Comparison of ENCODE assay signal across 29 cellular contexts in genomic region chr17:72833113-72833512, GRCh38.
"Had no signal": no experiment of that assay in that cellular context is flagged by ENCODE, and none has a peak within 500 bp of the region (broad histone marks: within the 10 kb centered on the region; RNA-seq: fewer than 3 reads in every experiment).

No MANE protein-coding gene starts in this region.

- H3K9me3 Mint-ChIP-seq: natural killer cell; nephron; stimulated activated effector memory CD8-positive, alpha-beta T cell treated with anti-CD3 and anti-CD28 coated beads, Interleukin-12 subunit alpha, Interleukin-12 subunit beta, amount 100 ng/mL, for 72 hours had no signal

- H3K9me3 ChIP-seq: neutrophil, ovary, psoas muscle, right lobe of liver, sigmoid colon, stomach, thoracic aorta, thyroid gland, tibial nerve, upper lobe of left lung, vagina had no signal

- H3K4me3 ChIP-seq: ovary, psoas muscle, right lobe of liver, sigmoid colon, stomach, thoracic aorta, thyroid gland, tibial nerve, upper lobe of left lung, vagina had no signal

- H3K27me3 ChIP-seq: neutrophil, ovary, right lobe of liver, sigmoid colon, stomach, thyroid gland, tibial nerve, upper lobe of left lung, vagina had no signal

- H3K4me1 Mint-ChIP-seq: natural killer cell; nephron; stimulated activated effector memory CD8-positive, alpha-beta T cell treated with anti-CD3 and anti-CD28 coated beads, Interleukin-12 subunit alpha, Interleukin-12 subunit beta, amount 100 ng/mL, for 72 hours; stimulated activated naive B cell treated with anti-CD40 and anti-IgM and Interleukin-4, amounts not matched to agents 10 μg/mL and 1 μg/mL and 100 μg/mL, for 72 hours had no signal

- H3K27ac Mint-ChIP-seq: naive thymus-derived CD4-positive, alpha-beta T cell; natural killer cell; nephron; progenitor cell of endocrine pancreas; stimulated activated effector memory CD8-positive, alpha-beta T cell treated with anti-CD3 and anti-CD28 coated beads, Interleukin-12 subunit alpha, Interleukin-12 subunit beta, amount 100 ng/mL, for 72 hours; stimulated activated naive B cell treated with anti-CD40 and anti-IgM and Interleukin-4, amounts not matched to agents 10 μg/mL and 1 μg/mL and 100 μg/mL, for 72 hours; stimulated activated naive CD8-positive, alpha-beta T cell treated with anti-CD3 and anti-CD28 coated beads, Interleukin-15, Interleukin-2, amounts not matched to agents 100 ng/mL and 50 ng/mL, for 24 hours had no signal

- H3K9ac ChIP-seq: parathyroid adenoma had no signal

- H3K4me1 ChIP-seq: parathyroid adenoma, psoas muscle, right lobe of liver, sigmoid colon, stomach, thyroid gland, tibial nerve, upper lobe of left lung, vagina had no signal

- DNase-seq: naive thymus-derived CD4-positive, alpha-beta T cell; natural killer cell; nucleus accumbens; ovary; posterior cingulate gyrus; psoas muscle; right cardiac atrium; right lobe of liver; sigmoid colon; small intestine; stimulated activated CD4-positive, alpha-beta T cell treated with anti-CD3 and anti-CD28 coated beads, Interleukin-15, amount 100 ng/mL, for 24 hours; stimulated activated CD4-positive, alpha-beta T cell treated with anti-CD3 and anti-CD28 coated beads, Interleukin-2, amount 100 ng/mL, for 24 hours; stimulated activated CD4-positive, alpha-beta T cell treated with anti-CD3 and anti-CD28 coated beads, Interleukin-2, amount 100 ng/mL, for 48 hours; stimulated activated CD4-positive, alpha-beta T cell treated with anti-CD3 and anti-CD28 coated beads, Interleukin-4, amount 100 ng/mL, for 24 hours; stimulated activated naive B cell treated with anti-CD40 and anti-IgM and Interleukin-4, amounts not matched to agents 10 μg/mL and 1 μg/mL and 100 μg/mL, for 72 hours; stimulated activated naive CD4-positive, alpha-beta T cell treated with Interleukin-2 at 50 U/mL for 16 hours; stomach; thyroid gland; trophoblast cell; upper lobe of left lung had no signal

- H3K4me3 Mint-ChIP-seq: naive thymus-derived CD4-positive, alpha-beta T cell; natural killer cell; nephron; stimulated activated effector memory CD8-positive, alpha-beta T cell treated with anti-CD3 and anti-CD28 coated beads, Interleukin-12 subunit alpha, Interleukin-12 subunit beta, amount 100 ng/mL, for 72 hours; stimulated activated naive B cell treated with anti-CD40 and anti-IgM and Interleukin-4, amounts not matched to agents 10 μg/mL and 1 μg/mL and 100 μg/mL, for 72 hours; stimulated activated naive CD8-positive, alpha-beta T cell treated with anti-CD3 and anti-CD28 coated beads, Interleukin-15, Interleukin-2, amounts not matched to agents 100 ng/mL and 50 ng/mL, for 24 hours had no signal

- H3K27me3 Mint-ChIP-seq: naive thymus-derived CD4-positive, alpha-beta T cell; stimulated activated naive B cell treated with anti-CD40 and anti-IgM and Interleukin-4, amounts not matched to agents 10 μg/mL and 1 μg/mL and 100 μg/mL, for 72 hours; stimulated activated naive CD8-positive, alpha-beta T cell treated with anti-CD3 and anti-CD28 coated beads, Interleukin-15, Interleukin-2, amounts not matched to agents 100 ng/mL and 50 ng/mL, for 24 hours had no signal

- ATAC-seq: naive thymus-derived CD4-positive, alpha-beta T cell; natural killer cell; psoas muscle; right cardiac atrium; right lobe of liver; stimulated activated effector memory CD8-positive, alpha-beta T cell treated with anti-CD3 and anti-CD28 coated beads, Interleukin-12 subunit alpha, Interleukin-12 subunit beta, amount 100 ng/mL, for 72 hours; stimulated activated naive B cell treated with anti-CD40 and anti-IgM and Interleukin-4, amounts not matched to agents 10 μg/mL and 1 μg/mL and 100 μg/mL, for 72 hours had no signal

- H3K36me3 Mint-ChIP-seq: natural killer cell had no signal

- H2AFZ ChIP-seq: parathyroid adenoma had no signal

- H3K36me3 ChIP-seq: ovary, right lobe of liver, sigmoid colon, thoracic aorta, thyroid gland, vagina had no signal

- H3K79me2 ChIP-seq: parathyroid adenoma had no signal

- H3K27ac ChIP-seq: neutrophil, ovary, parathyroid adenoma, psoas muscle, right lobe of liver, sigmoid colon, stomach, thoracic aorta, thyroid gland, tibial nerve, upper lobe of left lung, vagina had no signal
